In genomic region chr11:792535-792821, GRCh38 we compare ENCODE assay signal across 12 cellular contexts. TPM values are rescaled to one million over a fixed set of nuclear protein-coding genes. Genes with fewer than 3 reads are reported as not detected.
"Had no signal": no experiment of that assay in that cellular context is flagged by ENCODE, and none has a peak within 500 bp of the region (broad histone marks: within the 10 kb centered on the region; RNA-seq: fewer than 3 reads in every experiment).

No MANE protein-coding gene starts in this region.

- H3K27ac Mint-ChIP-seq: GM23338, H9, HFFc6 had no signal

- H2AFZ ChIP-seq: GM23248, GM23338 had no signal

- H3K27ac ChIP-seq: GM23248 had no signal

- H3K9me3 ChIP-seq: HAP-1 had no signal

- H3K9ac ChIP-seq: GM23248 had no signal

- H3K4me2 ChIP-seq: GM23338 had no signal

- H3K4me3 Mint-ChIP-seq: GM23338, H9, HFFc6 had no signal

- ATAC-seq: GM23338, HCT116 had no signal

- H3K4me3 ChIP-seq: GM23248, GM23338, HAP-1 had no signal

- DNase-seq: GM23248, GOT3, H7, H9, HCEC 1CT, HFFc6 had no signal

- FAIRE-seq: H1, H54 had no signal

- H3K9me3 Mint-ChIP-seq: GM23338, H9, HFFc6 had no signal

RNA-seq across cellular contexts. Expression of gene CEND1, which starts 2.6 kb away (rescaled TPM):
- total RNA-seq: H4 had no signal
